ENCODE assay signal across 8 cellular contexts in the genomic region with DNA sequence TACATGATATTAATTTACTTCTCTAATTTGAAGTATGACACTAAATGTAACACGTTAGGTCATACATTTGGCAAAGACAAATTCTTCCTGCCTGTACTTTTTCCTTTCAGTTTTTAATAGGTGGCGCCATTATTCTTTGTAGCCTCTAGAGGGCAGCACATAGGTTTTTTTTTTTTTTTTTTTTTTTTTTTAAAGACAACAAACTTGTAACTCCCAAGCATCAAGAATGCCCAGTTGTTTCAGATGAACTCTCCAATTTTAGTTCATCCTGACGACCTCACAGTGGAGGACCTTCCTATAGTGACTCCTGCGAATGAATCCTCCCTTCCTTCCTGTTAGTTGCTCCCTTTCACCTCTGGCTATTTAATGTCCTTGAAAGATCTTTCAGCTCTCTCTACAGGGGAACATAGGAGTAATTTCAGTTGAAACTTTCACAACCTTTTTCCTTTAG.
A peak's percentile ranks its signal among the peaks of the same experiment; 100 is the strongest.
DNase-seq lines count a peak whose midpoint lies in the region; ATAC-seq lines count a peak whose summit lies in the region.

No MANE protein-coding gene starts in this region.

- peak overlapping the region; percentile 47 to 57 for H3K4me3 Mint-ChIP-seq in effector memory CD8-positive, alpha-beta T cell

- H3K36me3 Mint-ChIP-seq in effector memory CD8-positive, alpha-beta T cell (ENCODE audit: insufficient read depth), result no peaks in the 10 kb centered on the region

- H3K27ac ChIP-seq in mesendoderm (ENCODE audit: low read depth, low read length), result no peak overlapping the region

- peak overlapping the region in 1 of 2 donors; percentile 6 for H3K27ac Mint-ChIP-seq in effector memory CD8-positive, alpha-beta T cell

- no CpG with 5 or more reads among the region's 4 CpGs for WGBS in mesendoderm (ENCODE audit: extremely low coverage, insufficient coverage, low lambda C conversion rate)

- no peak overlapping the region for H2BK15ac ChIP-seq in mesendoderm (replicated peaks; ENCODE audit: low read depth)

- DNase-seq in NCI-H2171 treated with DMSO at 0.1 percent for 48 hours (lab: John Stamatoyannopoulos, UW), result peak; percentile 44
- no peak for DNase-seq in NCI-H2171 (lab: John Stamatoyannopoulos, UW)
- DNase-seq in HPDE6-E6E7 (ENCODE audit: extremely low spot score), result peak; percentile 6
- peak; percentile 33 for DNase-seq in RPMI8226
- DNase-seq in effector memory CD8-positive, alpha-beta T cell, result peak in 1 of 3 experiments; percentile 14
- DNase-seq in mesendoderm, result peak; percentile 31
- DNase-seq in NCI-H187 (lab: John Stamatoyannopoulos, UW), result no peak

- H4K5ac ChIP-seq in mesendoderm (ENCODE audit: low read length), result no peak overlapping the region

- H3K4me2 ChIP-seq in mesendoderm (ENCODE audit: low read length), result no peak overlapping the region

- H2BK5ac ChIP-seq in mesendoderm (ENCODE audit: low read length), result no peak overlapping the region

- no peak overlapping the region for H3K23ac ChIP-seq in mesendoderm (ENCODE audit: low read length)

- no peak overlapping the region for H2BK120ac ChIP-seq in mesendoderm (ENCODE audit: low read depth, low read length)

- H3K9ac ChIP-seq in mesendoderm (ENCODE audit: low read length), result no peak overlapping the region

- no peak overlapping the region for H3K18ac ChIP-seq in mesendoderm (ENCODE audit: low read length)

- H3K9me3 Mint-ChIP-seq in effector memory CD8-positive, alpha-beta T cell, result no peaks in the 10 kb centered on the region

- H3K4me1 ChIP-seq in mesendoderm (ENCODE audit: control insufficient read depth, low read depth, low read length), result no peaks in the 10 kb centered on the region

- no peaks in the 10 kb centered on the region for H3K79me1 ChIP-seq in mesendoderm (ENCODE audit: low read length)

- no peaks in the 10 kb centered on the region for H3K27me3 Mint-ChIP-seq in effector memory CD8-positive, alpha-beta T cell

- H4K8ac ChIP-seq in mesendoderm (ENCODE audit: low read depth, low read length), result no peak overlapping the region

- no peaks in the 10 kb centered on the region for H3K36me3 ChIP-seq in mesendoderm (ENCODE audit: control insufficient read depth, insufficient read depth, low read length)

- H2AK5ac ChIP-seq in mesendoderm (ENCODE audit: low read length), result no peak overlapping the region

- H3K56ac ChIP-seq in mesendoderm (ENCODE audit: low read length), result no peak overlapping the region

- H3K4me3 ChIP-seq in mesendoderm (ENCODE audit: low read length), result no peak overlapping the region

- H3K27me3 ChIP-seq in mesendoderm (ENCODE audit: insufficient read depth, low read length, poor library complexity), result no peaks in the 10 kb centered on the region

- H3K4ac ChIP-seq in mesendoderm (ENCODE audit: low read depth, low read length), result no peak overlapping the region

- H3K4me1 Mint-ChIP-seq in effector memory CD8-positive, alpha-beta T cell (ENCODE audit: low read depth in 2 of 2), result peaks cover 6 to 7% of the 10 kb centered on the region in 2 donors

- no peaks in the 10 kb centered on the region for H3K79me2 ChIP-seq in mesendoderm (ENCODE audit: control insufficient read depth, insufficient read depth, low read length)

- ATAC-seq in effector memory CD8-positive, alpha-beta T cell (replicated peaks), result peak; percentile 72
- ATAC-seq in HG02840 (IDR thresholded peaks at IDR 0.05; ENCODE audit: low FRiP score, unreplicated experiment), result no peak

Comparison
In these comparisons a context has a peak if more than half of its experiments do, and no peak if none do; other contexts are left out.
1. DNase-seq: peak in NCI-H2171 treated with DMSO at 0.1 percent for 48 hours (single experiment), HPDE6-E6E7 (single experiment), RPMI8226 (single experiment) and mesendoderm (single experiment); none in NCI-H2171 (single experiment) and NCI-H187 (0 of 2).